In genomic region chr1:65020774-65021173, GRCh38 we compare ENCODE assay signal across 9 cellular contexts. TPM values are rescaled to one million over a fixed set of nuclear protein-coding genes. Genes with fewer than 3 reads are reported as not detected.
DNase-seq lines count a peak whose midpoint lies in the region; FAIRE-seq and TF ChIP-seq lines count a peak whose summit lies in the region.
"Had no signal": no experiment of that assay in that cellular context is flagged by ENCODE, and none has a peak within 500 bp of the region (broad histone marks: within the 10 kb centered on the region; RNA-seq: fewer than 3 reads in every experiment).

No MANE protein-coding gene starts in this region.

- no peak for TF ChIP-seq POLR2A in Peyer's patch (IDR thresholded peaks at IDR 0.05)

- intact Hi-C loops in posterior vena cava (cut with DNase I) = no loop called here

- H3K36me3 ChIP-seq in Peyer's patch = no peaks in the 10 kb centered on the region

- no peaks in the 10 kb centered on the region for H3K9me3 ChIP-seq in Peyer's patch

- H3K27me3 ChIP-seq in Peyer's patch = no peaks in the 10 kb centered on the region

- no peaks in the 10 kb centered on the region for H3K4me1 ChIP-seq in Peyer's patch

- H3K27ac ChIP-seq in Peyer's patch = no peak overlapping the region

- no peak for DNase-seq in Peyer's patch
- DNase-seq in fibroblast of villous mesenchyme (ENCODE audit: low read depth) = peak; percentile 17
- DNase-seq in retinal pigment epithelial cell (ENCODE audit: low read depth) = no peak
- no peak for DNase-seq in urothelium cell line (ENCODE audit: low spot score)
- no peak for DNase-seq in posterior vena cava (ENCODE audit: low spot score)
- no peak for DNase-seq in NOMO-1 (lab: John Stamatoyannopoulos, UW; ENCODE audit: unreplicated experiment in 2 of 2)
- DNase-seq: activated CD4-positive, alpha-beta T cell treated with anti-CD3 and anti-CD28 coated beads for 36 hours; left colon had no signal

- TF ChIP-seq CTCF in GM12875 (IDR thresholded peaks at IDR 0.05; ENCODE audit: borderline replicate concordance, insufficient read depth, low read depth, low read length) (0 out of 2 replicates have a peak, but pooled peaks have one; percentile 18), Peyer's patch (IDR thresholded peaks at IDR 0.05) (peak in 5 of 6 experiments; percentile 5 to 25 (median 18)), fibroblast of villous mesenchyme (IDR thresholded peaks at IDR 0.05; ENCODE audit: insufficient read depth, low read depth, low read length) (peak; percentile 56), retinal pigment epithelial cell (conservative IDR thresholded peaks at IDR 0.05; ENCODE audit: low read depth, low read length) (peak; percentile 52)

- FAIRE-seq in urothelium cell line (lab: Jason Lieb, UNC) = no peak

- H3K4me3 ChIP-seq in GM12875 (ENCODE audit: low read depth, low read length) = no peak overlapping the region
- H3K4me3 ChIP-seq in Peyer's patch = no peak overlapping the region
- no peak overlapping the region for H3K4me3 ChIP-seq in fibroblast of villous mesenchyme (ENCODE audit: low read depth, low read length)
- H3K4me3 ChIP-seq in retinal pigment epithelial cell (ENCODE audit: low read length) = no peak overlapping the region

RNA-seq across cellular contexts. Expression of gene JAK1, which starts 54.4 kb away (rescaled TPM):
- total RNA-seq in Peyer's patch (100 to 1,000 TPM; 116 to 251 (median 126) TPM), fibroblast of villous mesenchyme (125 and 152 TPM in 2 replicates), posterior vena cava (100 to 1,000 TPM; 109 to 127 TPM)
